ENCODE assay signal across 1 cellular context in genomic region chr13:42305503-42305902, GRCh38.
TF ChIP-seq lines count a peak whose summit lies in the region.

No MANE protein-coding gene starts in this region.

TF ChIP-seq in IMR-90, 13 proteins besides CTCF, POLR2A, EP300 and RAD21 (continued from another document):
- TF ChIP-seq MAFK (IDR thresholded peaks at IDR 0.05; ENCODE audit: low read depth, low read length) (no peak), MAZ (IDR thresholded peaks at IDR 0.05; ENCODE audit: borderline replicate concordance, low read depth, low read length) (no peak), SMC3 (IDR thresholded peaks at IDR 0.05; ENCODE audit: low read depth, low read length) (no peak), BHLHE40 (IDR thresholded peaks at IDR 0.05; ENCODE audit: low read depth, low read length) (no peak), MXI1 (IDR thresholded peaks at IDR 0.05; ENCODE audit: borderline replicate concordance, low read depth, low read length) (no peak), FOS (IDR thresholded peaks at IDR 0.05; ENCODE audit: low read depth, low read length) (no peak)
